In the genomic region with DNA sequence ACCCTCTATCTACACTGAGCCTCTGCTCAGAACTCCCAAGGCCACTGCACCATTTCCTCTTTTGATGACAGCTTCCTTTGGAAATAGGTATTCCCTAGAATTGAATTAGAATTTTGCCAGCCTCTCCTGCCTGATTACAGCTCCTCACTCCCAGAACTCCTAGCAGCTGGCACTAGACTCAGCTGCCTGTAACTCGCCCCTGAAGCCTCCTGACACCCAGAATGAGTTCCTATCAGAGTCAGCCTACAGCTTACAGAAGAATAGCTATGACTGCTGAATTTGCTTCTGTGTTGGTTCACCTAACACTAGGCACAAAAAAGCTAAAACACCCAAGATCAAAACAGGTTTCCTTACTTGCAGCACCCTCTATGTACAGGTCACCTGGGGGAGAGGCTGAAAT, we compare ENCODE assay signal across 25 cellular contexts.
DNase-seq lines count a peak whose midpoint lies in the region; ATAC-seq and TF ChIP-seq lines count a peak whose summit lies in the region.
"Had no signal": no experiment of that assay in that cellular context is flagged by ENCODE, and none has a peak within 500 bp of the region (broad histone marks: within the 10 kb centered on the region; RNA-seq: fewer than 3 reads in every experiment).

No MANE protein-coding gene starts in this region.

- intact Hi-C loops in dorsolateral prefrontal cortex (cut with DNase I) = loop anchor here in 1 of 2 donors (2.0 kb wide), 2 partner anchors 108 to 186 kb away; partner anchors contain the start of gene PTPRM
- intact Hi-C loops in left ventricle myocardium inferior (cut with micrococcal nuclease) = loop anchor here (10.0 kb wide), 1 partner anchor 86 kb away; no protein-coding TSS in a partner anchor
- intact Hi-C loops in transverse colon (cut with DNase I; ENCODE audit: low total_unique reads) = no loop called here
- intact Hi-C loops in PC-9 (cut with micrococcal nuclease; ENCODE audit: unreplicated experiment) = loop anchor here (10.0 kb wide), 1 partner anchor 94 kb away; no protein-coding TSS in a partner anchor

- peaks cover 10% of the 10 kb centered on the region for H3K27me3 Mint-ChIP-seq in GM23338 (ENCODE audit: insufficient read depth, low read depth, poor library complexity)
- peaks cover 3% of the 10 kb centered on the region for H3K27me3 Mint-ChIP-seq in nephron progenitor cell (ENCODE audit: low read depth, poor library complexity)
- H3K27me3 Mint-ChIP-seq: CD4-positive, alpha-beta T cell had no signal

- H3K27ac ChIP-seq in GM23338 (ENCODE audit: low read depth) (no peak overlapping the region), dorsolateral prefrontal cortex (peak overlapping the region in 33 of 59 donors; percentile 40 to 96 (median 87)), left ventricle myocardium inferior (replicated peaks) (peak overlapping the region; percentile 81), transverse colon (peak overlapping the region in 1 of 4 donors; percentile 84), PC-9 (no peak overlapping the region)
- H3K27ac ChIP-seq: BLaER1 treated with 17β-estradiol and CSF1 and Interleukin-3, amounts not matched to agents 10 nM and 100 nM; RWPE1 had no signal

- no peaks in the 10 kb centered on the region for H3F3A ChIP-seq in GM23338 (replicated peaks; ENCODE audit: low read depth)
- no peaks in the 10 kb centered on the region for H3F3A ChIP-seq in PC-9 (ENCODE audit: insufficient read depth, low read depth)

- DNase-seq in GM23338 (ENCODE audit: low spot score) (no peak), dorsolateral prefrontal cortex (no peak), left ventricle myocardium inferior (peak; percentile 28), nephron progenitor cell (no peak), OCI-M2 (lab: John Stamatoyannopoulos, UW; ENCODE audit: unreplicated experiment) (no peak), mesenteric fat pad (ENCODE audit: low spot score) (no peak), transverse colon (no peak), PC-9 (no peak)
- DNase-seq: AML-193; CD4-positive, alpha-beta T cell; H7; Kasumi-1; NCI-H1092 treated with DMSO at 0.1 percent for 48 hours; NCI-H1436; NCI-H187; NCI-H2081 treated with DMSO at 0.1 percent for 48 hours; NCI-H446 treated with DMSO at 0.1 percent for 48 hours; NCI-H526; NCI-H82; NK-92 treated with Interleukin-12 subunit alpha and Interleukin-12 subunit beta, amount 100 ng/mL, for 24 hours; SK-N-SH had no signal

- H3K36me3 Mint-ChIP-seq in GM23338 (ENCODE audit: low read depth) (no peaks in the 10 kb centered on the region), nephron progenitor cell (ENCODE audit: low read depth) (no peaks in the 10 kb centered on the region)

- H3K27me3 ChIP-seq in GM23338 (ENCODE audit: insufficient read depth) (no peaks in the 10 kb centered on the region), dorsolateral prefrontal cortex (peaks cover 0 to 2% (median 0%) of the 10 kb centered on the region in 45 donors), left ventricle myocardium inferior (ENCODE audit: low read depth) (no peaks in the 10 kb centered on the region), transverse colon (no peaks in the 10 kb centered on the region), PC-9 (ENCODE audit: insufficient read depth, low read depth) (peaks cover 93% of the 10 kb centered on the region)
- H3K27me3 ChIP-seq: BLaER1 treated with 17β-estradiol and CSF1 and Interleukin-3, amounts not matched to agents 10 nM and 100 nM had no signal

- H3K9me2 ChIP-seq in GM23338 (ENCODE audit: insufficient read depth) (no peaks in the 10 kb centered on the region), PC-9 (ENCODE audit: insufficient read depth) (no peaks in the 10 kb centered on the region)
- H3K9me2 ChIP-seq: SK-N-SH had no signal

- no peak for ATAC-seq in GM23338
- ATAC-seq: K562, Panc1 had no signal

- POLR2A ChIA-PET in PC-9 (lab: Charles Lee; ENCODE audit: unreplicated experiment) = interaction anchor here (0.5 kb wide), 2 partner anchors 19 to 492 kb away, joined by 4 to 15 read pairs; no protein-coding TSS in a partner anchor

- H4K20me1 ChIP-seq in GM23338 (replicated peaks; ENCODE audit: insufficient read depth) (no peaks in the 10 kb centered on the region), PC-9 (ENCODE audit: insufficient read depth) (no peaks in the 10 kb centered on the region)
- H4K20me1 ChIP-seq: BLaER1 treated with 17β-estradiol and CSF1 and Interleukin-3, amounts not matched to agents 10 nM and 100 nM had no signal

- H3K4me1 Mint-ChIP-seq in GM23338 (peaks cover 14% of the 10 kb centered on the region), nephron progenitor cell (peaks cover 69% of the 10 kb centered on the region)

- H3K4me2 ChIP-seq in GM23338 (no peak overlapping the region), PC-9 (no peak overlapping the region)
- H3K4me2 ChIP-seq: BLaER1 treated with 17β-estradiol and CSF1 and Interleukin-3, amounts not matched to agents 10 nM and 100 nM; SK-N-SH had no signal

- H3K4me1 ChIP-seq in GM23338 (ENCODE audit: insufficient read depth) (no peaks in the 10 kb centered on the region), left ventricle myocardium inferior (peaks cover 48% of the 10 kb centered on the region), transverse colon (peaks cover 0 to 12% (median 2%) of the 10 kb centered on the region in 4 donors), PC-9 (replicated peaks; ENCODE audit: insufficient read depth) (no peaks in the 10 kb centered on the region)

- H3K4me3 Mint-ChIP-seq in GM23338 (no peak overlapping the region), nephron progenitor cell (no peak overlapping the region)
- H3K4me3 Mint-ChIP-seq: CD4-positive, alpha-beta T cell had no signal

- H3K9me3 ChIP-seq in left ventricle myocardium inferior (replicated peaks) = no peaks in the 10 kb centered on the region
- H3K9me3 ChIP-seq in transverse colon = no peaks in the 10 kb centered on the region
- no peaks in the 10 kb centered on the region for H3K9me3 ChIP-seq in PC-9 (ENCODE audit: insufficient read depth, low read depth)
- H3K9me3 ChIP-seq: BLaER1 treated with 17β-estradiol and CSF1 and Interleukin-3, amounts not matched to agents 10 nM and 100 nM; SK-N-SH had no signal

- BruUV-seq in PC-9 (replicated peaks; lab: Mats Ljungman, UMichigan) = no TSS peak

- no peaks in the 10 kb centered on the region for H3K9me3 Mint-ChIP-seq in GM23338
- no peaks in the 10 kb centered on the region for H3K9me3 Mint-ChIP-seq in nephron progenitor cell
- H3K9me3 Mint-ChIP-seq: CD4-positive, alpha-beta T cell had no signal

- H3K4me3 ChIP-seq in GM23338 (no peak overlapping the region), dorsolateral prefrontal cortex (peak overlapping the region in 1 of 59 donors; percentile 61), left ventricle myocardium inferior (no peak overlapping the region), transverse colon (no peak overlapping the region), PC-9 (no peak overlapping the region)
- H3K4me3 ChIP-seq: BLaER1 treated with 17β-estradiol and CSF1 and Interleukin-3, amounts not matched to agents 10 nM and 100 nM; K562 had no signal

- H3K36me3 ChIP-seq in GM23338 (ENCODE audit: insufficient read depth) = no peaks in the 10 kb centered on the region
- H3K36me3 ChIP-seq in left ventricle myocardium inferior = no peaks in the 10 kb centered on the region
- H3K36me3 ChIP-seq in transverse colon = no peaks in the 10 kb centered on the region
- H3K36me3 ChIP-seq in PC-9 (ENCODE audit: low read depth) = no peaks in the 10 kb centered on the region
- H3K36me3 ChIP-seq: BLaER1 treated with 17β-estradiol and CSF1 and Interleukin-3, amounts not matched to agents 10 nM and 100 nM had no signal

- H2AFZ ChIP-seq in GM23338 (no peak overlapping the region), PC-9 (no peak overlapping the region)

- 43% methylated on average over 1 of the region's 1 CpG; no CpG with 5 or more reads in 1 of the 2 donors for WGBS in transverse colon (ENCODE audit: low coverage in 1 of 2), 2 donors

- no peaks in the 10 kb centered on the region for H3K79me2 ChIP-seq in GM23338 (replicated peaks; ENCODE audit: insufficient read depth)
- no peaks in the 10 kb centered on the region for H3K79me2 ChIP-seq in PC-9 (ENCODE audit: low read depth)

- TF ChIP-seq CTCF in GM23338 (conservative IDR thresholded peaks at IDR 0.05; ENCODE audit: low read depth in 2 of 2) (no peak), dorsolateral prefrontal cortex (IDR thresholded peaks at IDR 0.05 in 54 of 56, conservative IDR thresholded peaks at IDR 0.05 in 2 of 56; ENCODE audit: low read depth in 1 of 56, partially characterized antibody in 56 of 56) (no peak), left ventricle myocardium inferior (IDR thresholded peaks at IDR 0.05; ENCODE audit: borderline replicate concordance) (no peak), nephron progenitor cell (IDR thresholded peaks at IDR 0.05) (no peak), transverse colon (IDR thresholded peaks at IDR 0.05) (no peak), PC-9 (conservative IDR thresholded peaks at IDR 0.05) (no peak)

- CTCF ChIA-PET in PC-9 (lab: Charles Lee) = no interaction called here

- TF ChIP-seq EP300 in transverse colon (IDR thresholded peaks at IDR 0.05; ENCODE audit: low read depth) = no peak

- H3K27ac Mint-ChIP-seq in GM23338 = 0 out of 2 replicates have a peak overlapping the region, but pooled peaks have one; percentile 22
- peak overlapping the region; percentile 77 for H3K27ac Mint-ChIP-seq in nephron progenitor cell
- H3K27ac Mint-ChIP-seq: CD4-positive, alpha-beta T cell had no signal

- in situ Hi-C loops in transverse colon (cut with MboI; ENCODE audit: low pct_ligation_motif_present in 1 of 4, low pct_unique_long_range_greater_than_20kb in 1 of 4, low sequenced_read_pairs in 3 of 4) = no loop called here

- TF ChIP-seq POLR2A in transverse colon (IDR thresholded peaks at IDR 0.05) = no peak

TF ChIP-seq in GM23338, 12 proteins besides CTCF, POLR2A, EP300 and RAD21 (continues in another document):
- TF ChIP-seq, protein P1, sequence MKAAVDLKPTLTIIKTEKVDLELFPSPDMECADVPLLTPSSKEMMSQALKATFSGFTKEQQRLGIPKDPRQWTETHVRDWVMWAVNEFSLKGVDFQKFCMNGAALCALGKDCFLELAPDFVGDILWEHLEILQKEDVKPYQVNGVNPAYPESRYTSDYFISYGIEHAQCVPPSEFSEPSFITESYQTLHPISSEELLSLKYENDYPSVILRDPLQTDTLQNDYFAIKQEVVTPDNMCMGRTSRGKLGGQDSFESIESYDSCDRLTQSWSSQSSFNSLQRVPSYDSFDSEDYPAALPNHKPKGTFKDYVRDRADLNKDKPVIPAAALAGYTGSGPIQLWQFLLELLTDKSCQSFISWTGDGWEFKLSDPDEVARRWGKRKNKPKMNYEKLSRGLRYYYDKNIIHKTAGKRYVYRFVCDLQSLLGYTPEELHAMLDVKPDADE (IDR thresholded peaks at IDR 0.05) = no peak
- TF ChIP-seq EZH2phosphoT487 (IDR thresholded peaks at IDR 0.05; ENCODE audit: unreplicated experiment) = no peak

Comparison
In these comparisons a context has a peak if more than half of its experiments do, and no peak if none do; other contexts are left out.
1. H3K27ac ChIP-seq: peak in dorsolateral prefrontal cortex (33 of 59) and left ventricle myocardium inferior (single experiment); none in GM23338 (single experiment) and PC-9 (single experiment).